ENCODE assay signal across 20 cellular contexts in genomic region chr5:83255268-83255667, GRCh38.
DNase-seq lines count a peak whose midpoint lies in the region; ATAC-seq, FAIRE-seq and TF ChIP-seq lines count a peak whose summit lies in the region.
"Had no signal": no experiment of that assay in that cellular context is flagged by ENCODE, and none has a peak within 500 bp of the region (broad histone marks: within the 10 kb centered on the region; RNA-seq: fewer than 3 reads in every experiment).

No MANE protein-coding gene starts in this region.

- no peaks in the 10 kb centered on the region for H3K9me3 ChIP-seq in astrocyte (ENCODE audit: insufficient read depth, low read depth, low read length)
- H3K9me3 ChIP-seq in tibial artery, result no peaks in the 10 kb centered on the region

- ATAC-seq in GM23338, result no peak

- no peaks in the 10 kb centered on the region for H3K27me3 Mint-ChIP-seq in astrocyte (ENCODE audit: low read depth, unreplicated experiment)
- H3K27me3 Mint-ChIP-seq in GM23338 (ENCODE audit: insufficient read depth, low read depth, poor library complexity), result no peaks in the 10 kb centered on the region
- H3K27me3 Mint-ChIP-seq: activated B cell treated with CpG ODN at 0.5 μM for 24 hours; B cell; memory B cell; stimulated activated naive CD8-positive, alpha-beta T cell treated with anti-CD3 and anti-CD28 coated beads, Interleukin-15, Interleukin-2, amounts not matched to agents 100 ng/mL and 50 ng/mL, for 24 hours had no signal

- TF ChIP-seq CTCF in AG09309 (IDR thresholded peaks at IDR 0.05; ENCODE audit: control insufficient read depth, insufficient read depth, low read depth, low read length, missing control alignments), result no peak
- TF ChIP-seq CTCF in astrocyte (IDR thresholded peaks at IDR 0.05; ENCODE audit: insufficient read depth, low read depth, low read length), result no peak
- no peak for TF ChIP-seq CTCF in tibial artery (IDR thresholded peaks at IDR 0.05)
- no peak for TF ChIP-seq CTCF in GM23338 (conservative IDR thresholded peaks at IDR 0.05; ENCODE audit: low read depth in 2 of 2)

- H2AFZ ChIP-seq in astrocyte (ENCODE audit: low read depth, low read length) (no peak overlapping the region), GM23338 (no peak overlapping the region)

- H3K9me3 Mint-ChIP-seq in astrocyte (ENCODE audit: unreplicated experiment) (no peaks in the 10 kb centered on the region), GM23338 (no peaks in the 10 kb centered on the region)
- H3K9me3 Mint-ChIP-seq: activated B cell treated with CpG ODN at 0.5 μM for 24 hours; activated T-helper 2 cell treated with anti-CD3 and anti-CD28 coated beads, Interferon-gamma antibody, Interleukin-2, Interleukin-4, amounts not matched to agents 10 μg/mL and 5 μg/mL and 100 μg/mL, durations not matched to agents 14 hours and 24 hours and 36 hours; memory B cell; nephron progenitor cell had no signal

- H3K36me3 Mint-ChIP-seq in astrocyte (ENCODE audit: low read depth, unreplicated experiment) (no peaks in the 10 kb centered on the region), GM23338 (ENCODE audit: low read depth) (no peaks in the 10 kb centered on the region; the same call in 2 of the 3 replicates)

- H3K36me3 ChIP-seq in astrocyte (ENCODE audit: insufficient read depth, low read length) (no peaks in the 10 kb centered on the region), tibial artery (no peaks in the 10 kb centered on the region), GM23338 (ENCODE audit: insufficient read depth) (no peaks in the 10 kb centered on the region)

- DNase-seq in AG09309 (ENCODE audit: low read depth) (peak; percentile 31), H54 (ENCODE audit: insufficient read length, low spot score) (no peak), astrocyte (ENCODE audit: low read depth) (peak; percentile 77), kidney glomerular epithelial cell (lab: John Stamatoyannopoulos, UW) (peak; percentile 44), tibial artery (no peak), NCI-H1436 treated with DMSO at 0.1 percent for 48 hours (lab: John Stamatoyannopoulos, UW) (no peak), T-helper 9 cell (no peak), GM23338 (ENCODE audit: low spot score) (no peak)
- DNase-seq: activated B cell treated with CpG ODN at 0.5 μM for 24 hours, amygdala, NCI-H1092, NCI-H774, nephron progenitor cell had no signal

- H3F3A ChIP-seq in GM23338 (replicated peaks; ENCODE audit: low read depth), result no peaks in the 10 kb centered on the region

- H3K4me3 ChIP-seq in AG09309 (ENCODE audit: control insufficient read depth, low read depth, low read length) (no peak overlapping the region), astrocyte (ENCODE audit: insufficient read depth, low read depth, low read length) (no peak overlapping the region), tibial artery (no peak overlapping the region), GM23338 (no peak overlapping the region)

- H3K4me1 ChIP-seq in astrocyte (ENCODE audit: insufficient read depth, low read length), result peaks cover 4% of the 10 kb centered on the region
- no peaks in the 10 kb centered on the region for H3K4me1 ChIP-seq in tibial artery
- peaks cover 3% of the 10 kb centered on the region; the same call in 1 of the 2 replicates for H3K4me1 ChIP-seq in GM23338 (ENCODE audit: insufficient read depth)

- no peaks in the 10 kb centered on the region for H3K4me1 Mint-ChIP-seq in astrocyte (ENCODE audit: low read depth, unreplicated experiment)
- H3K4me1 Mint-ChIP-seq in GM23338, result peaks cover 8% of the 10 kb centered on the region
- H3K4me1 Mint-ChIP-seq: activated B cell treated with CpG ODN at 0.5 μM for 24 hours, B cell, memory B cell had no signal

- intact Hi-C loops in tibial artery (cut with DNase I; ENCODE audit: low total_unique reads), result no loop called here

- H3K27ac Mint-ChIP-seq in astrocyte (ENCODE audit: unreplicated experiment), result no peak overlapping the region
- H3K27ac Mint-ChIP-seq in GM23338, result no peak overlapping the region
- H3K27ac Mint-ChIP-seq: activated B cell treated with CpG ODN at 0.5 μM for 24 hours; activated T-helper 2 cell treated with anti-CD3 and anti-CD28 coated beads, Interferon-gamma antibody, Interleukin-2, Interleukin-4, amounts not matched to agents 10 μg/mL and 5 μg/mL and 100 μg/mL, durations not matched to agents 14 hours and 24 hours and 36 hours; B cell; memory B cell; nephron progenitor cell; stimulated activated naive CD8-positive, alpha-beta T cell treated with anti-CD3 and anti-CD28 coated beads, Interleukin-15, Interleukin-2, amounts not matched to agents 100 ng/mL and 50 ng/mL, for 24 hours had no signal

- no peak overlapping the region for H3K4me2 ChIP-seq in astrocyte (ENCODE audit: low read length)
- no peak overlapping the region for H3K4me2 ChIP-seq in GM23338

- no peaks in the 10 kb centered on the region for H3K9me2 ChIP-seq in GM23338 (ENCODE audit: insufficient read depth)

- no peaks in the 10 kb centered on the region for H4K20me1 ChIP-seq in astrocyte (ENCODE audit: insufficient read depth, low read length)
- no peaks in the 10 kb centered on the region for H4K20me1 ChIP-seq in GM23338 (replicated peaks; ENCODE audit: insufficient read depth)

- H3K79me2 ChIP-seq in astrocyte (ENCODE audit: insufficient read depth, low read length), result no peaks in the 10 kb centered on the region
- no peaks in the 10 kb centered on the region for H3K79me2 ChIP-seq in GM23338 (replicated peaks; ENCODE audit: insufficient read depth)

- TF ChIP-seq POLR2A in H54 (IDR thresholded peaks at IDR 0.05; ENCODE audit: low read depth, low read length), result no peak

- no peak overlapping the region for H3K27ac ChIP-seq in astrocyte (ENCODE audit: low read depth, low read length)
- no peak overlapping the region for H3K27ac ChIP-seq in tibial artery
- H3K27ac ChIP-seq in GM23338 (ENCODE audit: low read depth), result no peak overlapping the region

- H3K4me3 Mint-ChIP-seq in astrocyte (ENCODE audit: unreplicated experiment), result no peak overlapping the region
- no peak overlapping the region for H3K4me3 Mint-ChIP-seq in GM23338
- H3K4me3 Mint-ChIP-seq: activated B cell treated with CpG ODN at 0.5 μM for 24 hours; B cell; memory B cell; nephron progenitor cell; stimulated activated naive CD8-positive, alpha-beta T cell treated with anti-CD3 and anti-CD28 coated beads, Interleukin-15, Interleukin-2, amounts not matched to agents 100 ng/mL and 50 ng/mL, for 24 hours had no signal

- H3K27me3 ChIP-seq in astrocyte (ENCODE audit: insufficient read depth, low read length) (no peaks in the 10 kb centered on the region), tibial artery (no peaks in the 10 kb centered on the region), GM23338 (ENCODE audit: insufficient read depth) (no peaks in the 10 kb centered on the region)

- FAIRE-seq in H54 (lab: Jason Lieb, UNC) (peak; percentile 27), astrocyte (lab: Jason Lieb, UNC) (peak; percentile 39)
- FAIRE-seq: endometrium, GM18507, urothelium cell line had no signal

- H3K9ac ChIP-seq in astrocyte (ENCODE audit: low read length), result no peak overlapping the region

TF ChIP-seq in GM23338, 12 proteins besides CTCF, POLR2A, EP300 and RAD21 (continues in another document):
- TF ChIP-seq STAT1 (IDR thresholded peaks at IDR 0.05; ENCODE audit: unreplicated experiment) (no peak), ETS1 (IDR thresholded peaks at IDR 0.05) (no peak), REST (IDR thresholded peaks at IDR 0.05; ENCODE audit: unreplicated experiment) (no peak), NANOG (IDR thresholded peaks at IDR 0.05; ENCODE audit: borderline replicate concordance) (no peak), CREB1 (CRISPR knock-in tag; IDR thresholded peaks at IDR 0.05; ENCODE audit: low read depth) (no peak)

Comparison
In these comparisons a context has a peak if more than half of its experiments do, and no peak if none do; other contexts are left out.
1. DNase-seq: peak in AG09309 (single experiment), astrocyte (single experiment) and kidney glomerular epithelial cell (single experiment); none in H54 (single experiment), tibial artery (0 of 2), NCI-H1436 treated with DMSO at 0.1 percent for 48 hours (single experiment), T-helper 9 cell (single experiment) and GM23338 (single experiment).